Comparison of ENCODE assay signal across 16 cellular contexts in the genomic region with DNA sequence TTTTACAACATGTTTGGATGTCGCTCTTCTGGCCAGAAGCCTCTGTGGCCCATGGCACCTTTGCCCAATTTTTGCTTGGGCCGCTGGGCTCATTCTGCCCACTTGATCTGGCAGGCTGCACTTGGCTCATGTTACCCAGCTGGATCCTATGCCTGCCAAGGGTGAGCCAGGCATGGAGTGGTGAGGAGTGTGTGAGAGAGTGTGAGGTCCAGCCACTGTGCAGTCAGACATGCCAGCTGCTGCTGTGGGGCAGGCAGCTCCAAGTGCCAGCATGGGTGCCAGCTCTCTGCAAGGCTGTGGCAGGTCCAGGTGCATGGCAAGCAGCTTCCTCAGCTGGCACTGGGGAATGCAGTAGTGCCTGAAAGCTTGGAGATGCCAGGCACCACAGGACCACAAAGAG.
DNase-seq lines count a peak whose midpoint lies in the region; ATAC-seq and TF ChIP-seq lines count a peak whose summit lies in the region.
"Had no signal": no experiment of that assay in that cellular context is flagged by ENCODE, and none has a peak within 500 bp of the region (broad histone marks: within the 10 kb centered on the region; RNA-seq: fewer than 3 reads in every experiment).

No MANE protein-coding gene starts in this region.

- H3K27ac ChIP-seq in right atrium auricular region, result no peak overlapping the region
- H3K27ac ChIP-seq in right cardiac atrium (ENCODE audit: low read length), result no peak overlapping the region
- H3K27ac ChIP-seq in substantia nigra (ENCODE audit: low read depth, low read length, poor library complexity, severe bottlenecking), result no peak overlapping the region
- H3K27ac ChIP-seq: A549, HL-60 had no signal

- no peak for TF ChIP-seq CTCF in right atrium auricular region (IDR thresholded peaks at IDR 0.05)

- H3K27me3 ChIP-seq in right atrium auricular region, result no peaks in the 10 kb centered on the region
- H3K27me3 ChIP-seq in right cardiac atrium (ENCODE audit: control insufficient read depth, insufficient read depth), result no peaks in the 10 kb centered on the region

- no peaks in the 10 kb centered on the region for H3K4me1 ChIP-seq in right atrium auricular region
- H3K4me1 ChIP-seq in right cardiac atrium (ENCODE audit: control insufficient read depth, insufficient read depth, low read length), result no peaks in the 10 kb centered on the region
- H3K4me1 ChIP-seq: A549 had no signal

- 75% methylated on average over 2 of the region's 2 CpGs for WGBS in right cardiac atrium

- H3K4me3 ChIP-seq in right atrium auricular region, result no peak overlapping the region
- no peak overlapping the region for H3K4me3 ChIP-seq in right cardiac atrium (ENCODE audit: low read length)
- H3K4me3 ChIP-seq: A549 had no signal

- no peak for DNase-seq in Right ventricle myocardium inferior (ENCODE audit: missing footprints)
- no peak for DNase-seq in right atrium auricular region (ENCODE audit: low spot score)
- peak; percentile 2 for DNase-seq in NCI-H446 treated with DMSO at 0.1 percent for 48 hours (lab: John Stamatoyannopoulos, UW)
- DNase-seq in right cardiac atrium, result peak in 2 of 3 donors; percentile 52 to 57
- DNase-seq in substantia nigra (lab: John Stamatoyannopoulos, UW), result no peak
- no peak for DNase-seq in occipital lobe (lab: John Stamatoyannopoulos, UW)
- DNase-seq in iPS-NIHi11 (ENCODE audit: low spot score), result no peak
- DNase-seq: KBM-7, NCI-H1092, NCI-H1436, NCI-H1930, NCI-H2227 treated with DMSO at 0.1 percent for 48 hours, NCI-H524, NCI-H774 had no signal

- peak; percentile 73 for ATAC-seq in Right ventricle myocardium inferior
- peak; percentile 18 to 64 for ATAC-seq in right cardiac atrium
- ATAC-seq: A549 had no signal

- H3K9me3 ChIP-seq in right atrium auricular region, result no peaks in the 10 kb centered on the region
- no peaks in the 10 kb centered on the region for H3K9me3 ChIP-seq in right cardiac atrium (ENCODE audit: control insufficient read depth, low read length)
- H3K9me3 ChIP-seq: A549 had no signal

- intact Hi-C loops in Right ventricle myocardium inferior (cut with DNase I), result no loop called here
- intact Hi-C loops in right cardiac atrium (cut with DNase I), result no loop called here

- H3K36me3 ChIP-seq in right atrium auricular region, result no peaks in the 10 kb centered on the region

Comparison
In these comparisons a context has a peak if more than half of its experiments do, and no peak if none do; other contexts are left out.
1. DNase-seq: peak in NCI-H446 treated with DMSO at 0.1 percent for 48 hours (single experiment) and right cardiac atrium (2 of 3); none in Right ventricle myocardium inferior (single experiment), right atrium auricular region (single experiment), substantia nigra (0 of 49), occipital lobe (single experiment) and iPS-NIHi11 (single experiment).